In the genomic region with DNA sequence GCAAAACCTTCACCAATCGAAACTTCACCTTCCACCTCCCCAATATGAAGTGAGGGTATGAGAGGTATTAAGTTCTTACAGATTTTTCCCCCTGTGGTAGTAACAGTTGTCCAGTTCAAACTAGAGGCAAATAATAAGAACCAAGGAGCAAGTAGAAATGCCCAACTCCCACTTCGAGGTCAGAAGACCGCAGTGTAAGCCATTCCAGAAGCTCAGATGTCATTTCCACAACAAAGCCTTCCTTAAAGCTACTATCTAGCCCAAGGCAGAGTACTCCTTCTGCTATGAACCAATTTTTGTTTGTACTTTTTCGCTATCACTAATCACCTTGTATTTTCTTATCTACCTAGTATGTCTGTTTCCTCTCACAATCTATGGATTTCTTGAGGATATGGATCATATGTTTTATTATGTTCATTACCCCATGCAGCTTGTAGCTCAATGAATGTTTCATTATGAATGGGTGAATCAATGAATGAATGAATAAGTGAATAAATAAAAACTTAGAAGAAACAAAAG, we compare ENCODE assay signal across 1 cellular context.
TF ChIP-seq lines count a peak whose summit lies in the region.

No MANE protein-coding gene starts in this region.

TF ChIP-seq in IMR-90, 13 proteins besides CTCF, POLR2A, EP300 and RAD21:
- no peak for TF ChIP-seq FOS (IDR thresholded peaks at IDR 0.05; ENCODE audit: low read depth, low read length)
- no peak for TF ChIP-seq RCOR1 (IDR thresholded peaks at IDR 0.05; ENCODE audit: insufficient replicate concordance, low read length)
- no peak for TF ChIP-seq BHLHE40 (IDR thresholded peaks at IDR 0.05; ENCODE audit: low read depth, low read length)
- no peak for TF ChIP-seq SMC3 (IDR thresholded peaks at IDR 0.05; ENCODE audit: low read depth, low read length)
- no peak for TF ChIP-seq CHD1 (IDR thresholded peaks at IDR 0.05; ENCODE audit: low read depth, low read length)
- TF ChIP-seq MAFK (IDR thresholded peaks at IDR 0.05; ENCODE audit: low read depth, low read length): no peak
- no peak for TF ChIP-seq RFX5 (IDR thresholded peaks at IDR 0.05; ENCODE audit: low read depth, low read length)
- no peak for TF ChIP-seq CEBPB (IDR thresholded peaks at IDR 0.05; ENCODE audit: low read depth, low read length)
- TF ChIP-seq, protein P1, sequence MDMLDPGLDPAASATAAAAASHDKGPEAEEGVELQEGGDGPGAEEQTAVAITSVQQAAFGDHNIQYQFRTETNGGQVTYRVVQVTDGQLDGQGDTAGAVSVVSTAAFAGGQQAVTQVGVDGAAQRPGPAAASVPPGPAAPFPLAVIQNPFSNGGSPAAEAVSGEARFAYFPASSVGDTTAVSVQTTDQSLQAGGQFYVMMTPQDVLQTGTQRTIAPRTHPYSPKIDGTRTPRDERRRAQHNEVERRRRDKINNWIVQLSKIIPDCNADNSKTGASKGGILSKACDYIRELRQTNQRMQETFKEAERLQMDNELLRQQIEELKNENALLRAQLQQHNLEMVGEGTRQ (IDR thresholded peaks at IDR 0.05; ENCODE audit: low read depth, low read length): no peak
- no peak for TF ChIP-seq MXI1 (IDR thresholded peaks at IDR 0.05; ENCODE audit: borderline replicate concordance, low read depth, low read length)
- TF ChIP-seq, protein P2, sequence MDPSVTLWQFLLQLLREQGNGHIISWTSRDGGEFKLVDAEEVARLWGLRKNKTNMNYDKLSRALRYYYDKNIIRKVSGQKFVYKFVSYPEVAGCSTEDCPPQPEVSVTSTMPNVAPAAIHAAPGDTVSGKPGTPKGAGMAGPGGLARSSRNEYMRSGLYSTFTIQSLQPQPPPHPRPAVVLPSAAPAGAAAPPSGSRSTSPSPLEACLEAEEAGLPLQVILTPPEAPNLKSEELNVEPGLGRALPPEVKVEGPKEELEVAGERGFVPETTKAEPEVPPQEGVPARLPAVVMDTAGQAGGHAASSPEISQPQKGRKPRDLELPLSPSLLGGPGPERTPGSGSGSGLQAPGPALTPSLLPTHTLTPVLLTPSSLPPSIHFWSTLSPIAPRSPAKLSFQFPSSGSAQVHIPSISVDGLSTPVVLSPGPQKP (IDR thresholded peaks at IDR 0.05; ENCODE audit: borderline replicate concordance, low read depth, low read length): no peak
- TF ChIP-seq MAZ (IDR thresholded peaks at IDR 0.05; ENCODE audit: borderline replicate concordance, low read depth, low read length): no peak
- TF ChIP-seq NFE2L2 (IDR thresholded peaks at IDR 0.05; ENCODE audit: low read depth, low read length): no peak
